22 cellular contexts compared by ENCODE assay signal in the genomic region with DNA sequence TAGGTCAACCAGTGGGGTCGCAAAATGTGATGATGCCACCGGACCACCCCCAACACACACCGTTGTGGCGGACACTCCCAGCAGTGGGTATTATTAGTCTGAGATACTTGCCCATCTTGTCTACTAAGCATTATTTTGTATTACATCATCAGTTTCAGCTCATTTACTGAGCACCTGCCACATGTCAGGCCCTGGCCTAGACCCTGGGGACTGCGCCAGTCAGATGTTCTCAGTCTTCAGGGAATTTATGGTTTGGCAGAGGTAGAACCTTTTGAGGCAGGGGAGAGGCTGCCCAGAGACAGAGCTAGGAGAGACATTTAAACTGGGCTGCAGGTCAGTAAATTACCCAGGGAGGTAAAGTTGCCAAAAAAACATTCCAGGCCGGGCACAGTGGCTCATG. TPM values are rescaled to one million over a fixed set of nuclear protein-coding genes. Genes with fewer than 3 reads are reported as not detected.
DNase-seq lines count a peak whose midpoint lies in the region; TF ChIP-seq lines count a peak whose summit lies in the region.
"Had no signal": no experiment of that assay in that cellular context is flagged by ENCODE, and none has a peak within 500 bp of the region (broad histone marks: within the 10 kb centered on the region; RNA-seq: fewer than 3 reads in every experiment).

No MANE protein-coding gene starts in this region.

- H3K18ac ChIP-seq in neuronal stem cell (ENCODE audit: low read length), result no peak overlapping the region

- H3K4me1 ChIP-seq in BLaER1 treated with 17β-estradiol and CSF1 and Interleukin-3, amounts not matched to agents 10 nM and 100 nM, result peaks cover 0 to 40% (median 34%) of the 10 kb centered on the region in 10 experiments; a peak in 14 of 20 replicates
- H3K4me1 ChIP-seq in muscle layer of colon (ENCODE audit: insufficient read depth, low read length) (peaks cover 12% of the 10 kb centered on the region), colonic mucosa (no peaks in the 10 kb centered on the region), neuronal stem cell (ENCODE audit: control insufficient read depth in 2 of 2, insufficient read depth in 1 of 2, low read depth in 1 of 2, low read length in 2 of 2) (no peaks in the 10 kb centered on the region)
- H3K4me1 ChIP-seq: lower lobe of right lung had no signal

- no peak overlapping the region for H3K4me3 Mint-ChIP-seq in brain
- H3K4me3 Mint-ChIP-seq: activated CD4-positive, alpha-beta memory T cell treated with anti-CD3 and anti-CD28 coated beads for 36 hours; CD8-positive, alpha-beta T cell; HFFc6; T-helper 2 cell treated with Interferon-gamma antibody and Interleukin-4, amounts not matched to agents 5 μg/mL and 100 μg/mL, for 36 hours had no signal

- H3K4ac ChIP-seq in neuronal stem cell (ENCODE audit: low read length), result no peak overlapping the region

- H3K4me1 Mint-ChIP-seq in brain, result peaks cover 9% of the 10 kb centered on the region

- H4K8ac ChIP-seq in neuronal stem cell (ENCODE audit: low read depth, low read length), result no peak overlapping the region

- H3K4me2 ChIP-seq in BLaER1 treated with 17β-estradiol and CSF1 and Interleukin-3, amounts not matched to agents 10 nM and 100 nM, result peak overlapping the region in 7 of 11 experiments; percentile 47 to 72 (median 62); a peak in 14 of 22 replicates
- H3K4me2 ChIP-seq in neuronal stem cell (ENCODE audit: insufficient read depth, low read length, poor library complexity, severe bottlenecking), result no peak overlapping the region
- H3K4me2 ChIP-seq: hepatocyte had no signal

- no peak overlapping the region for H2BK120ac ChIP-seq in neuronal stem cell (ENCODE audit: low read depth, low read length)

- H2BK12ac ChIP-seq in neuronal stem cell (ENCODE audit: low read length), result no peak overlapping the region

- intact Hi-C loops in colonic mucosa (cut with DNase I), result no loop called here

- no peak overlapping the region for H2AK5ac ChIP-seq in neuronal stem cell (ENCODE audit: low read depth, low read length)

- H4K91ac ChIP-seq in neuronal stem cell (ENCODE audit: low read depth, low read length, poor library complexity), result no peak overlapping the region

- peaks cover 39% of the 10 kb centered on the region for H3K36me3 Mint-ChIP-seq in brain

- H3K79me1 ChIP-seq in neuronal stem cell (ENCODE audit: low read depth, low read length), result peaks cover 2% of the 10 kb centered on the region

- H3K27ac Mint-ChIP-seq in brain, result peak overlapping the region in 3 of 5 experiments; percentile 35 to 73 (median 67)
- H3K27ac Mint-ChIP-seq: activated CD4-positive, alpha-beta memory T cell treated with anti-CD3 and anti-CD28 coated beads for 36 hours; CD8-positive, alpha-beta T cell; HFFc6; T-helper 2 cell treated with Interferon-gamma antibody and Interleukin-4, amounts not matched to agents 5 μg/mL and 100 μg/mL, for 36 hours had no signal

- H3K9ac ChIP-seq in BLaER1 treated with 17β-estradiol and CSF1 and Interleukin-3, amounts not matched to agents 10 nM and 100 nM, result peak overlapping the region in 6 of 11 experiments; percentile 7 to 62 (median 37); a peak in 8 of 22 replicates
- H3K9ac ChIP-seq in muscle layer of colon (ENCODE audit: low read length), result no peak overlapping the region
- no peak overlapping the region for H3K9ac ChIP-seq in colonic mucosa (ENCODE audit: low read depth in 2 of 2, low read length in 2 of 2)
- no peak overlapping the region for H3K9ac ChIP-seq in neuronal stem cell (ENCODE audit: low read depth, low read length, poor library complexity)

- no peak overlapping the region for H3K23ac ChIP-seq in neuronal stem cell (ENCODE audit: low read depth, low read length, poor library complexity)

- WGBS in neuronal stem cell (ENCODE audit: extremely low coverage in 2 of 2, insufficient read length in 2 of 2, insufficient replicate concordance in 1 of 2), 2 donors, result no CpG with 5 or more reads among the region's 6 CpGs

- no peak overlapping the region for H2BK15ac ChIP-seq in neuronal stem cell (ENCODE audit: low read length)

- H3K9me3 ChIP-seq in BLaER1 treated with 17β-estradiol and CSF1 and Interleukin-3, amounts not matched to agents 10 nM and 100 nM (replicated peaks in 1 of 11), result no peaks in the 10 kb centered on the region
- H3K9me3 ChIP-seq in muscle layer of colon (ENCODE audit: low read length), result no peaks in the 10 kb centered on the region
- no peaks in the 10 kb centered on the region for H3K9me3 ChIP-seq in colonic mucosa
- no peaks in the 10 kb centered on the region for H3K9me3 ChIP-seq in neuronal stem cell (replicated peaks in 1 of 2; ENCODE audit: control insufficient read depth in 2 of 2, insufficient read depth in 1 of 2, low read depth in 1 of 2, low read length in 2 of 2)
- H3K9me3 ChIP-seq: lower lobe of right lung, ovary had no signal

- TF ChIP-seq CTCF in brain (conservative IDR thresholded peaks at IDR 0.05) (no peak), colonic mucosa (IDR thresholded peaks at IDR 0.05) (no peak)

- no peak overlapping the region for H2BK5ac ChIP-seq in neuronal stem cell (ENCODE audit: low read length)

- H2AFZ ChIP-seq in neuronal stem cell (ENCODE audit: low read length), result no peak overlapping the region
- H2AFZ ChIP-seq: hepatocyte had no signal

- no peaks in the 10 kb centered on the region for H3K9me3 Mint-ChIP-seq in brain
- H3K9me3 Mint-ChIP-seq: activated CD4-positive, alpha-beta memory T cell treated with anti-CD3 and anti-CD28 coated beads for 36 hours; CD8-positive, alpha-beta T cell; HFFc6; T-helper 2 cell treated with Interferon-gamma antibody and Interleukin-4, amounts not matched to agents 5 μg/mL and 100 μg/mL, for 36 hours had no signal

- peak overlapping the region in 3 of 11 experiments; percentile 48 to 57 (median 56); a peak in 5 of 22 replicates for H3K27ac ChIP-seq in BLaER1 treated with 17β-estradiol and CSF1 and Interleukin-3, amounts not matched to agents 10 nM and 100 nM
- H3K27ac ChIP-seq in muscle layer of colon (ENCODE audit: low read depth, low read length), result peak overlapping the region; percentile 2
- no peak overlapping the region for H3K27ac ChIP-seq in colonic mucosa
- no peak overlapping the region for H3K27ac ChIP-seq in neuronal stem cell (replicated peaks; ENCODE audit: low read length)
- H3K27ac ChIP-seq: hepatocyte, lower lobe of right lung, ovary, skin epidermis had no signal

- no peak overlapping the region for H3K14ac ChIP-seq in neuronal stem cell (ENCODE audit: low read length)

- H3K4me3 ChIP-seq in BLaER1 treated with 17β-estradiol and CSF1 and Interleukin-3, amounts not matched to agents 10 nM and 100 nM, result no peak overlapping the region
- H3K4me3 ChIP-seq in muscle layer of colon (ENCODE audit: low read depth in 1 of 2, low read length in 2 of 2) (no peak overlapping the region), colonic mucosa (no peak overlapping the region), neuronal stem cell (ENCODE audit: low read length in 2 of 2) (no peak overlapping the region)
- H3K4me3 ChIP-seq: hepatocyte, lower lobe of right lung, ovary, skin epidermis had no signal

- H3K27me3 Mint-ChIP-seq in brain, result no peaks in the 10 kb centered on the region
- H3K27me3 Mint-ChIP-seq: activated CD4-positive, alpha-beta memory T cell treated with anti-CD3 and anti-CD28 coated beads for 36 hours had no signal

- peak; percentile 77 for DNase-seq in NAMALWA (ENCODE audit: low spot score)
- DNase-seq in epidermal melanocyte (ENCODE audit: insufficient read length, low spot score), result no peak
- no peak for DNase-seq in colonic mucosa
- DNase-seq in neuronal stem cell (ENCODE audit: low spot score), result no peak
- DNase-seq: activated CD4-positive, alpha-beta memory T cell treated with anti-CD3 and anti-CD28 coated beads for 36 hours; activated naive CD4-positive, alpha-beta T cell treated with Interleukin-2 at 50 U/mL for 16 hours; activated T-cell treated with anti-CD3 and anti-CD28 coated beads for 4 hours; anterior cingulate cortex; CD8-positive, alpha-beta T cell; HFFc6; lower lobe of right lung; NCI-H1048; NCI-H526; stimulated activated CD4-positive, alpha-beta T cell treated with anti-CD3 and anti-CD28 coated beads, Interleukin-2, amount 100 ng/mL, for 48 hours had no signal

- peaks cover 45 to 99% (median 90%) of the 10 kb centered on the region in 11 experiments for H3K36me3 ChIP-seq in BLaER1 treated with 17β-estradiol and CSF1 and Interleukin-3, amounts not matched to agents 10 nM and 100 nM
- peaks cover 42% of the 10 kb centered on the region for H3K36me3 ChIP-seq in muscle layer of colon (ENCODE audit: insufficient read depth, low read length)
- no peaks in the 10 kb centered on the region for H3K36me3 ChIP-seq in colonic mucosa
- peaks cover 25 to 88% of the 10 kb centered on the region in 2 donors for H3K36me3 ChIP-seq in neuronal stem cell (replicated peaks in 1 of 2; ENCODE audit: control insufficient read depth in 2 of 2, insufficient read depth in 2 of 2, low read length in 2 of 2)
- H3K36me3 ChIP-seq: ovary had no signal

- H4K20me1 ChIP-seq in BLaER1 treated with 17β-estradiol and CSF1 and Interleukin-3, amounts not matched to agents 10 nM and 100 nM, result peaks cover 0 to 65% (median 30%) of the 10 kb centered on the region in 11 experiments; a peak in 15 of 22 replicates

- H3K27me3 ChIP-seq in BLaER1 treated with 17β-estradiol and CSF1 and Interleukin-3, amounts not matched to agents 10 nM and 100 nM, result no peaks in the 10 kb centered on the region
- H3K27me3 ChIP-seq in muscle layer of colon (ENCODE audit: control insufficient read depth in 1 of 2, insufficient read depth in 2 of 2, low read length in 2 of 2) (no peaks in the 10 kb centered on the region), colonic mucosa (no peaks in the 10 kb centered on the region), neuronal stem cell (ENCODE audit: control insufficient read depth in 3 of 3, insufficient read depth in 3 of 3, low read depth in 1 of 3, low read length in 3 of 3) (no peaks in the 10 kb centered on the region)
- H3K27me3 ChIP-seq: hepatocyte, ovary had no signal

RNA-seq across cellular contexts. Expression of gene GCAT, which starts 43.1 kb away (rescaled TPM):
- 32.1 TPM for polyA plus RNA-seq in brain (ENCODE audit: insufficient read depth, low read depth, low replicate concordance)
- total RNA-seq in colonic mucosa, result 10 to 100 TPM; 13.0 to 23.5 TPM
- polyA plus RNA-seq in neuronal stem cell (2013, experiment 1 of 2), result 22.8 TPM
- polyA plus RNA-seq in neuronal stem cell (2013, experiment 2 of 2), result 22.6 TPM

RNA-seq across cellular contexts. Expression of gene GALR3, which starts 58.6 kb away (rescaled TPM):
- polyA plus RNA-seq in brain (ENCODE audit: insufficient read depth, low read depth, low replicate concordance), result not detected
- total RNA-seq in colonic mucosa, result under 1 TPM in 1 of 2 donors, not detected in 1; 0.74 TPM
- polyA plus RNA-seq in neuronal stem cell (2013, experiment 1 of 2), result 0.13 TPM
- 0.06 TPM for polyA plus RNA-seq in neuronal stem cell (2013, experiment 2 of 2)
- total RNA-seq: CD8-positive, alpha-beta T cell; Daoy; hepatocyte; HFFc6; lower lobe of right lung; ovary had no signal
- polyA plus RNA-seq: ovary had no signal

Comparison
In these comparisons a context has a peak if more than half of its experiments do, and no peak if none do; other contexts are left out.
1. H3K9ac ChIP-seq: peak in BLaER1 treated with 17β-estradiol and CSF1 and Interleukin-3, amounts not matched to agents 10 nM and 100 nM (6 of 11); none in muscle layer of colon (single experiment), colonic mucosa (0 of 2) and neuronal stem cell (single experiment).